In genomic region chr16:59665618-59666220, GRCh38 we compare ENCODE assay signal across 15 cellular contexts.
DNase-seq lines count a peak whose midpoint lies in the region; ATAC-seq, FAIRE-seq and TF ChIP-seq lines count a peak whose summit lies in the region.
"Had no signal": no experiment of that assay in that cellular context is flagged by ENCODE, and none has a peak within 500 bp of the region (broad histone marks: within the 10 kb centered on the region; RNA-seq: fewer than 3 reads in every experiment).

No MANE protein-coding gene starts in this region.

- no peaks in the 10 kb centered on the region for H3K27me3 ChIP-seq in pancreas
- H3K27me3 ChIP-seq: BE2C had no signal

- no peak overlapping the region for H3K4me3 Mint-ChIP-seq in naive thymus-derived CD8-positive, alpha-beta T cell
- H3K4me3 Mint-ChIP-seq: CD4-positive, alpha-beta memory T cell; GM23338; H9 had no signal

- no peak for TF ChIP-seq CTCF in pancreas (IDR thresholded peaks at IDR 0.05)

- POLR2A ChIA-PET in naive thymus-derived CD8-positive, alpha-beta T cell (lab: Charles Lee) = no interaction called here

- DNase-seq in NCI-H524 (lab: John Stamatoyannopoulos, UW) (peak; percentile 43 to 74), NCI-H82 treated with DMSO at 0.1 percent for 48 hours (lab: John Stamatoyannopoulos, UW; ENCODE audit: unreplicated experiment) (peak; percentile 67), left lobe of liver (ENCODE audit: low spot score) (no peak), pancreas (no peak), OCI-M2 (lab: John Stamatoyannopoulos, UW; ENCODE audit: unreplicated experiment) (no peak)
- DNase-seq in naive thymus-derived CD8-positive, alpha-beta T cell = no peak
- DNase-seq: BE2C; CD4-positive, alpha-beta memory T cell; H9 had no signal

- H3K36me3 ChIP-seq in pancreas = no peaks in the 10 kb centered on the region
- H3K36me3 ChIP-seq: BE2C had no signal

- no peaks in the 10 kb centered on the region for H3K9me3 ChIP-seq in pancreas
- H3K9me3 ChIP-seq: BE2C had no signal

- 62 to 69% methylated on average over 2 of the region's 2 CpGs for WGBS in pancreas, 2 donors

- no peak overlapping the region for H3K4me3 ChIP-seq in pancreas
- H3K4me3 ChIP-seq: A549, GM23338 had no signal

- ATAC-seq in left lobe of liver = peak; percentile 73
- peak in 3 of 4 donors; percentile 27 to 88 (median 78) for ATAC-seq in pancreas
- no peak for ATAC-seq in naive thymus-derived CD8-positive, alpha-beta T cell
- no peak for ATAC-seq in HG03159 (IDR thresholded peaks at IDR 0.05; ENCODE audit: unreplicated experiment)
- ATAC-seq in GM19395 (IDR thresholded peaks at IDR 0.05; ENCODE audit: unreplicated experiment) = no peak
- ATAC-seq: A549, GM23338 had no signal

- no peaks in the 10 kb centered on the region for H3K4me1 Mint-ChIP-seq in naive thymus-derived CD8-positive, alpha-beta T cell
- H3K4me1 Mint-ChIP-seq: CD4-positive, alpha-beta memory T cell; GM23338; H9 had no signal

- no peak overlapping the region for H3K27ac Mint-ChIP-seq in naive thymus-derived CD8-positive, alpha-beta T cell
- H3K27ac Mint-ChIP-seq: CD4-positive, alpha-beta memory T cell; GM23338; H9 had no signal

- intact Hi-C loops in pancreas (cut with DNase I) = no loop called here

- FAIRE-seq in pancreas (lab: Jason Lieb, UNC) = no peak
- FAIRE-seq: A549, GM18507 had no signal

- no peak overlapping the region for H3K27ac ChIP-seq in pancreas
- H3K27ac ChIP-seq: A549, C4-2B had no signal

- H3K4me1 ChIP-seq in pancreas = no peaks in the 10 kb centered on the region
- H3K4me1 ChIP-seq: A549, BE2C had no signal

- H3K9me3 Mint-ChIP-seq in naive thymus-derived CD8-positive, alpha-beta T cell = peaks cover 0 to 15% (median 5%) of the 10 kb centered on the region in 9 donors

- no peaks in the 10 kb centered on the region for H3K27me3 Mint-ChIP-seq in naive thymus-derived CD8-positive, alpha-beta T cell
- H3K27me3 Mint-ChIP-seq: CD4-positive, alpha-beta memory T cell had no signal

- peaks cover 0 to 5% (median 0%) of the 10 kb centered on the region in 3 donors for H3K36me3 Mint-ChIP-seq in naive thymus-derived CD8-positive, alpha-beta T cell
- H3K36me3 Mint-ChIP-seq: CD4-positive, alpha-beta memory T cell had no signal

Comparison
In these comparisons a context has a peak if more than half of its experiments do, and no peak if none do; other contexts are left out.
1. DNase-seq: peak in NCI-H524 (2 of 2) and NCI-H82 treated with DMSO at 0.1 percent for 48 hours (single experiment); none in left lobe of liver (single experiment), pancreas (0 of 6), naive thymus-derived CD8-positive, alpha-beta T cell (0 of 10) and OCI-M2 (single experiment).
2. ATAC-seq: peak in left lobe of liver (single experiment) and pancreas (3 of 4); none in naive thymus-derived CD8-positive, alpha-beta T cell (0 of 2), HG03159 (single experiment) and GM19395 (single experiment).